19 cellular contexts compared by ENCODE assay signal in genomic region chr13:41286370-41286769, GRCh38. TPM values are rescaled to one million over a fixed set of nuclear protein-coding genes. Genes with fewer than 3 reads are reported as not detected.
DNase-seq lines count a peak whose midpoint lies in the region; ATAC-seq, FAIRE-seq and TF ChIP-seq lines count a peak whose summit lies in the region.
"Had no signal": no experiment of that assay in that cellular context is flagged by ENCODE, and none has a peak within 500 bp of the region (broad histone marks: within the 10 kb centered on the region; RNA-seq: fewer than 3 reads in every experiment).

No MANE protein-coding gene starts in this region.

- H3K9me3 Mint-ChIP-seq in activated CD4-positive, alpha-beta T cell treated with anti-CD3 and anti-CD28 coated beads, Interleukin-2, amount 10 ng/mL, durations not matched to agents 7 days and 5 days: peaks cover 9% of the 10 kb centered on the region
- H3K9me3 Mint-ChIP-seq in activated naive CD8-positive, alpha-beta T cell treated with anti-CD3 and anti-CD28 coated beads for 36 hours: peaks cover 12% of the 10 kb centered on the region

- H3K27ac ChIP-seq in A549: peak overlapping the region; percentile 43 to 84; a peak in 3 of 6 replicates
- H3K27ac ChIP-seq in HUES6 (ENCODE audit: low read depth, low read length): 0 out of 2 replicates have a peak overlapping the region, but pooled peaks have one; percentile 23
- H3K27ac ChIP-seq in small intestine (ENCODE audit: low read depth in 1 of 2, low read length in 1 of 2): no peak overlapping the region
- H3K27ac ChIP-seq in tibial artery: no peak overlapping the region

- H3K9ac ChIP-seq in HUES6 (ENCODE audit: low read length): no peak overlapping the region

- H3K4me3 Mint-ChIP-seq in activated CD4-positive, alpha-beta T cell treated with anti-CD3 and anti-CD28 coated beads, Interleukin-2, amount 10 ng/mL, durations not matched to agents 7 days and 5 days: no peak overlapping the region
- H3K4me3 Mint-ChIP-seq in activated naive CD8-positive, alpha-beta T cell treated with anti-CD3 and anti-CD28 coated beads for 36 hours: peak overlapping the region; percentile 50

- FAIRE-seq in A549 (lab: Jason Lieb, UNC) (no peak), small intestine (lab: Jason Lieb, UNC) (no peak)
- FAIRE-seq: GM12891 had no signal

- H3K27me3 ChIP-seq in HUES6 (ENCODE audit: control insufficient read depth, insufficient read depth, low read length): no peaks in the 10 kb centered on the region
- H3K27me3 ChIP-seq in small intestine (ENCODE audit: control insufficient read depth in 2 of 2, insufficient read depth in 2 of 2, low read length in 2 of 2): no peaks in the 10 kb centered on the region
- no peaks in the 10 kb centered on the region for H3K27me3 ChIP-seq in tibial artery
- H3K27me3 ChIP-seq: MG63 had no signal

- H3K27me3 Mint-ChIP-seq in activated CD4-positive, alpha-beta T cell treated with anti-CD3 and anti-CD28 coated beads, Interleukin-2, amount 10 ng/mL, durations not matched to agents 7 days and 5 days: peaks cover 1% of the 10 kb centered on the region
- H3K27me3 Mint-ChIP-seq in activated naive CD8-positive, alpha-beta T cell treated with anti-CD3 and anti-CD28 coated beads for 36 hours: no peaks in the 10 kb centered on the region

- POLR2A ChIA-PET in activated CD4-positive, alpha-beta T cell treated with anti-CD3 and anti-CD28 coated beads, Interleukin-2, amount 10 ng/mL, durations not matched to agents 7 days and 5 days (lab: Charles Lee): interaction anchor here (0.6 kb wide), 1 partner anchor 1706 kb away, joined by 3 read pairs; no protein-coding TSS in a partner anchor
- POLR2A ChIA-PET in A549 (lab: Yijun Ruan, JAX): no interaction called here

- H3K4me2 ChIP-seq in A549: no peak overlapping the region

- intact Hi-C loops in tibial artery (cut with DNase I; ENCODE audit: low total_unique reads): no loop called here

- peaks cover 2% of the 10 kb centered on the region for H3K36me3 Mint-ChIP-seq in activated CD4-positive, alpha-beta T cell treated with anti-CD3 and anti-CD28 coated beads, Interleukin-2, amount 10 ng/mL, durations not matched to agents 7 days and 5 days (ENCODE audit: low read depth)
- peaks cover 9% of the 10 kb centered on the region for H3K36me3 Mint-ChIP-seq in activated naive CD8-positive, alpha-beta T cell treated with anti-CD3 and anti-CD28 coated beads for 36 hours

- H3K9me3 ChIP-seq in A549: no peaks in the 10 kb centered on the region
- no peaks in the 10 kb centered on the region for H3K9me3 ChIP-seq in HUES6 (ENCODE audit: control insufficient read depth, insufficient read depth, low read depth, low read length)
- H3K9me3 ChIP-seq in small intestine (ENCODE audit: control insufficient read depth, low read depth): no peaks in the 10 kb centered on the region
- H3K9me3 ChIP-seq in tibial artery: no peaks in the 10 kb centered on the region

- TF ChIP-seq RAD21 in A549 (conservative IDR thresholded peaks at IDR 0.05 in 1 of 2, IDR thresholded peaks at IDR 0.05 in 1 of 2): no peak

- ATAC-seq in A549 (no peak), GM18858 (IDR thresholded peaks at IDR 0.05; ENCODE audit: unreplicated experiment) (no peak)

- no peak for DNase-seq in activated CD4-positive, alpha-beta T cell treated with anti-CD3 and anti-CD28 coated beads, Interleukin-2, amount 10 ng/mL, durations not matched to agents 7 days and 5 days
- DNase-seq in activated CD4-positive, alpha-beta T cell treated with anti-CD3 and anti-CD28 coated beads, Interleukin-2, amount 50 U/mL, for 1 hour: no peak
- no peak for DNase-seq in A549 (ENCODE audit: low read depth in 1 of 2, low spot score in 1 of 2)
- no peak for DNase-seq in activated naive CD8-positive, alpha-beta T cell treated with anti-CD3 and anti-CD28 coated beads for 36 hours
- no peak for DNase-seq in small intestine
- DNase-seq in tibial artery: no peak
- DNase-seq: 8988T, DMS 273 treated with DMSO at 0.1 percent for 48 hours, GF-D8, GOT3, Karpas-422, NCI-H1092, NCI-H146, NCI-H2081, NCI-H510A treated with DMSO at 0.1 percent for 48 hours had no signal

- TF ChIP-seq CTCF in A549 (IDR thresholded peaks at IDR 0.05) (no peak), tibial artery (IDR thresholded peaks at IDR 0.05) (no peak)

- TF ChIP-seq EP300 in A549 (IDR thresholded peaks at IDR 0.05): no peak

- H3K4me3 ChIP-seq in A549 (no peak overlapping the region), HUES6 (ENCODE audit: low read depth, low read length) (no peak overlapping the region), small intestine (ENCODE audit: low read depth in 1 of 2, low read length in 2 of 2) (no peak overlapping the region), tibial artery (no peak overlapping the region)
- H3K4me3 ChIP-seq: MG63 had no signal

- peaks cover 19% of the 10 kb centered on the region for H3K4me1 Mint-ChIP-seq in activated CD4-positive, alpha-beta T cell treated with anti-CD3 and anti-CD28 coated beads, Interleukin-2, amount 10 ng/mL, durations not matched to agents 7 days and 5 days
- peaks cover 27% of the 10 kb centered on the region for H3K4me1 Mint-ChIP-seq in activated naive CD8-positive, alpha-beta T cell treated with anti-CD3 and anti-CD28 coated beads for 36 hours

- peaks cover 16% of the 10 kb centered on the region for H3K4me1 ChIP-seq in A549
- H3K4me1 ChIP-seq in HUES6 (ENCODE audit: control insufficient read depth, insufficient read depth, low read length): peaks cover 15% of the 10 kb centered on the region
- no peaks in the 10 kb centered on the region for H3K4me1 ChIP-seq in small intestine (ENCODE audit: control insufficient read depth in 2 of 2, insufficient read depth in 1 of 2, low read depth in 1 of 2, low read length in 1 of 2)
- H3K4me1 ChIP-seq in tibial artery: no peaks in the 10 kb centered on the region

- H3K36me3 ChIP-seq in HUES6 (ENCODE audit: control insufficient read depth, insufficient read depth, low read length): no peaks in the 10 kb centered on the region
- H3K36me3 ChIP-seq in small intestine (ENCODE audit: control insufficient read depth in 2 of 2, insufficient read depth in 2 of 2, low read length in 2 of 2): no peaks in the 10 kb centered on the region
- no peaks in the 10 kb centered on the region for H3K36me3 ChIP-seq in tibial artery
- H3K36me3 ChIP-seq: MG63 had no signal

- CTCF ChIA-PET in activated CD4-positive, alpha-beta T cell treated with anti-CD3 and anti-CD28 coated beads, Interleukin-2, amount 10 ng/mL, durations not matched to agents 7 days and 5 days (lab: Charles Lee): interaction anchor here (0.6 kb wide), 1 partner anchor 659 kb away, joined by 3 read pairs; no protein-coding TSS in a partner anchor
- CTCF ChIA-PET in A549 (lab: Yijun Ruan, JAX): no interaction called here

- WGBS in A549 (ENCODE audit: missing lambda C conversion rate): 96% methylated on average over 5 of the region's 5 CpGs
- 81 to 85% (median 85%) methylated on average over 5 of the region's 5 CpGs for WGBS in small intestine, 3 donors

- TF ChIP-seq POLR2A in A549 (IDR thresholded peaks at IDR 0.05; ENCODE audit: low read length): no peak

- H3K27ac Mint-ChIP-seq in activated CD4-positive, alpha-beta T cell treated with anti-CD3 and anti-CD28 coated beads, Interleukin-2, amount 10 ng/mL, durations not matched to agents 7 days and 5 days: peak overlapping the region; percentile 19
- H3K27ac Mint-ChIP-seq in activated naive CD8-positive, alpha-beta T cell treated with anti-CD3 and anti-CD28 coated beads for 36 hours: peak overlapping the region; percentile 43

TF ChIP-seq in A549, 52 proteins besides CTCF, POLR2A, EP300 and RAD21:
- TF ChIP-seq SMC3 (IDR thresholded peaks at IDR 0.05): no peak
- no peak for TF ChIP-seq GATA3 (IDR thresholded peaks at IDR 0.05; ENCODE audit: borderline replicate concordance)
- TF ChIP-seq TP53 (CRISPR knock-in tag; IDR thresholded peaks at IDR 0.05): no peak
- no peak for TF ChIP-seq TFCP2L1 (CRISPR knock-in tag; IDR thresholded peaks at IDR 0.05)
- TF ChIP-seq RFX5 (IDR thresholded peaks at IDR 0.05): no peak

RNA-seq across cellular contexts. Expression of gene MTRF1, which starts 23.0 kb away (rescaled TPM):
- 10 to 100 TPM; 22.0 to 23.0 TPM for total RNA-seq in activated CD4-positive, alpha-beta T cell treated with anti-CD3 and anti-CD28 coated beads, Interleukin-2, amount 10 ng/mL, durations not matched to agents 7 days and 5 days
- polyA plus RNA-seq in A549 (2011; rRNA removed) (15.2 and 16.1 TPM in 2 replicates), A549 (2017; fragmentation: RNase III; extraction: RNeasy Plus Mini Kit Qiagen cat#74134 plus additional on column Dnase treatment) (8.0 to 9.1 TPM (median 8.1 TPM) in 3 replicates), small intestine (10 to 100 TPM in 2 of 3 donors, 1 to 10 TPM in 1; 10.0 to 13.2 (median 11.9) TPM)
- polyA plus RNA-seq in A549 (2012; cell fraction: cytosol; rRNA removed): 3.8 and 4.1 TPM in 2 replicates
- 4.0 and 7.6 TPM in 2 replicates for polyA plus RNA-seq in A549 (2012; cell fraction: nucleus; rRNA removed)
- 5.9 and 10.4 TPM in 2 replicates for polyA minus RNA-seq in A549 (2011; rRNA and poly(A)+ RNA removed)
- total RNA-seq in activated naive CD8-positive, alpha-beta T cell treated with anti-CD3 and anti-CD28 coated beads for 36 hours: 10 to 100 TPM; 18.8 to 19.7 TPM

RNA-seq across cellular contexts. Expression of gene NAA16, which starts 24.7 kb away (rescaled TPM):
- total RNA-seq in activated CD4-positive, alpha-beta T cell treated with anti-CD3 and anti-CD28 coated beads, Interleukin-2, amount 10 ng/mL, durations not matched to agents 7 days and 5 days: 10 to 100 TPM; 35.9 to 42.0 TPM
- 16.7 and 18.8 TPM in 2 replicates for polyA plus RNA-seq in A549 (2011; rRNA removed)
- 4.6 TPM in 2 replicates for polyA plus RNA-seq in A549 (2012; cell fraction: cytosol; rRNA removed)
- polyA plus RNA-seq in A549 (2012; cell fraction: nucleus; rRNA removed): 7.2 and 12.3 TPM in 2 replicates
- 10.4 to 10.5 TPM (median 10.5 TPM) in 3 replicates for polyA plus RNA-seq in A549 (2017; fragmentation: RNase III; extraction: RNeasy Plus Mini Kit Qiagen cat#74134 plus additional on column Dnase treatment)
- 5.3 and 10.2 TPM in 2 replicates for polyA minus RNA-seq in A549 (2011; rRNA and poly(A)+ RNA removed)
- 10 to 100 TPM; 29.1 to 33.5 TPM for total RNA-seq in activated naive CD8-positive, alpha-beta T cell treated with anti-CD3 and anti-CD28 coated beads for 36 hours
- 1 to 10 TPM; 5.1 to 7.2 (median 5.7) TPM for polyA plus RNA-seq in small intestine

Comparison
In these comparisons a context has a peak if more than half of its experiments do, and no peak if none do; other contexts are left out.
1. H3K27ac ChIP-seq: peak in A549 (2 of 2) and HUES6 (single experiment); none in small intestine (0 of 2) and tibial artery (0 of 2).